Comparison of ENCODE assay signal across 14 cellular contexts in genomic region chr3:58487140-58487886, GRCh38. TPM values are rescaled to one million over a fixed set of nuclear protein-coding genes. Genes with fewer than 3 reads are reported as not detected.
A peak's percentile ranks its signal among the peaks of the same experiment; 100 is the strongest.
DNase-seq lines count a peak whose midpoint lies in the region; ATAC-seq and TF ChIP-seq lines count a peak whose summit lies in the region.
"Had no signal": no experiment of that assay in that cellular context is flagged by ENCODE, and none has a peak within 500 bp of the region (broad histone marks: within the 10 kb centered on the region; RNA-seq: fewer than 3 reads in every experiment).

No MANE protein-coding gene starts in this region.

- no TSS peak for BruUV-seq in PC-3 (replicated peaks; lab: Mats Ljungman, UMichigan)

- POLR2A ChIA-PET in PC-3 (lab: Charles Lee; ENCODE audit: unreplicated experiment) = interaction anchor here (0.5 kb wide), 1 partner anchor 141 kb away, joined by 4 read pairs; no protein-coding TSS in a partner anchor

- H3F3A ChIP-seq in PC-3 (ENCODE audit: low read length, unreplicated experiment) = no peaks in the 10 kb centered on the region

- no peaks in the 10 kb centered on the region for H3K9me3 ChIP-seq in PC-3 (ENCODE audit: low read length)

- H3K4me3 ChIP-seq in PC-3 (ENCODE audit: low read length) (no peak overlapping the region), dorsolateral prefrontal cortex (no peak overlapping the region)

- peaks cover 25% of the 10 kb centered on the region for H3K27me3 Mint-ChIP-seq in neural crest cell (ENCODE audit: low read depth)
- peaks cover 6% of the 10 kb centered on the region for H3K27me3 Mint-ChIP-seq in endothelial cell (ENCODE audit: unreplicated experiment)
- H3K27me3 Mint-ChIP-seq in immature natural killer cell (ENCODE audit: low read depth in 3 of 3) = peaks cover 4 to 11% (median 8%) of the 10 kb centered on the region in 3 donors

- H3K4me1 Mint-ChIP-seq in neural crest cell (peaks cover 5% of the 10 kb centered on the region), endothelial cell (ENCODE audit: unreplicated experiment) (peaks cover 14% of the 10 kb centered on the region), immature natural killer cell (peaks cover 6 to 7% of the 10 kb centered on the region in 2 donors)

- H3K4me3 Mint-ChIP-seq in neural crest cell (peak overlapping the region; percentile 22), endothelial cell (ENCODE audit: unreplicated experiment) (no peak overlapping the region), immature natural killer cell (peak overlapping the region in 1 of 5 donors; percentile 3)
- H3K4me3 Mint-ChIP-seq: activated naive CD4-positive, alpha-beta T cell treated with anti-CD3 and anti-CD28 coated beads for 36 hours; stimulated activated memory B cell treated with anti-CD40 and anti-IgM and Interleukin-4, amounts not matched to agents 10 μg/mL and 1 μg/mL and 100 μg/mL, for 72 hours had no signal

- intact Hi-C loops in PC-3 (cut with micrococcal nuclease) (no loop called here), dorsolateral prefrontal cortex (cut with DNase I) (no loop called here)

- H3K27me3 ChIP-seq in PC-3 (ENCODE audit: low read length) (no peaks in the 10 kb centered on the region), dorsolateral prefrontal cortex (no peaks in the 10 kb centered on the region)

- H3K27ac Mint-ChIP-seq in neural crest cell (ENCODE audit: unreplicated experiment) = no peak overlapping the region
- H3K27ac Mint-ChIP-seq in endothelial cell (ENCODE audit: unreplicated experiment) = no peak overlapping the region
- H3K27ac Mint-ChIP-seq in immature natural killer cell = no peak overlapping the region
- H3K27ac Mint-ChIP-seq: activated naive CD4-positive, alpha-beta T cell treated with anti-CD3 and anti-CD28 coated beads for 36 hours had no signal

- peak overlapping the region; percentile 46 for H3K4me2 ChIP-seq in PC-3 (ENCODE audit: low read length)

- H3K36me3 ChIP-seq in PC-3 (ENCODE audit: low read depth, low read length) = no peaks in the 10 kb centered on the region

- ATAC-seq in PC-3 (peak; percentile 62), HG03432 (IDR thresholded peaks at IDR 0.05; ENCODE audit: unreplicated experiment) (no peak)
- ATAC-seq: stimulated activated memory B cell treated with anti-CD40 and anti-IgM and Interleukin-4, amounts not matched to agents 10 μg/mL and 1 μg/mL and 100 μg/mL, for 72 hours had no signal

- CTCF ChIA-PET in PC-3 (lab: Charles Lee) = no interaction called here

- in situ Hi-C loops in Caki2 (cut with HindIII; ENCODE audit: low pct_unique_long_range_greater_than_20kb, low sequenced_read_pairs) = no loop called here

- no peaks in the 10 kb centered on the region for H4K20me1 ChIP-seq in PC-3 (ENCODE audit: low read length)

- H3K79me2 ChIP-seq in PC-3 (ENCODE audit: low read length) = peaks cover under 1% of the 10 kb centered on the region

- peak; percentile 60 for DNase-seq in Caki2 (ENCODE audit: low read depth)
- DNase-seq in PC-3 = peak; percentile 63
- peak in 8 of 10 donors; percentile 36 to 86 (median 74) for DNase-seq in dorsolateral prefrontal cortex
- DNase-seq in neural crest cell (ENCODE audit: low read depth, low spot score) = no peak
- no peak for DNase-seq in endothelial cell (ENCODE audit: low spot score)
- no peak for DNase-seq in immature natural killer cell
- no peak for DNase-seq in medulla oblongata (ENCODE audit: extremely low spot score)
- DNase-seq: activated naive CD4-positive, alpha-beta T cell treated with anti-CD3 and anti-CD28 coated beads for 36 hours; DMS79 treated with DMSO at 0.1 percent for 48 hours; NCI-H2081; retina had no signal

- H2AFZ ChIP-seq in PC-3 (ENCODE audit: low read length) = peak overlapping the region; percentile 78

- H3K9me2 ChIP-seq in PC-3 (replicated peaks; ENCODE audit: low read length) = no peaks in the 10 kb centered on the region

- H3K4me1 ChIP-seq in PC-3 (ENCODE audit: insufficient read depth, low read length) = peaks cover 18% of the 10 kb centered on the region

- TF ChIP-seq CTCF in PC-3 (conservative IDR thresholded peaks at IDR 0.05; ENCODE audit: low read depth, low read length) = no peak
- TF ChIP-seq CTCF in dorsolateral prefrontal cortex (IDR thresholded peaks at IDR 0.05 in 54 of 56, conservative IDR thresholded peaks at IDR 0.05 in 2 of 56; ENCODE audit: low read depth in 1 of 56, partially characterized antibody in 56 of 56) = no peak
- no peak for TF ChIP-seq CTCF in neural crest cell (conservative IDR thresholded peaks at IDR 0.05)
- no peak for TF ChIP-seq CTCF in endothelial cell (IDR thresholded peaks at IDR 0.05; ENCODE audit: unreplicated experiment)

- H3K27ac ChIP-seq in PC-3 (ENCODE audit: low read length) (peak overlapping the region; percentile 12; the same call in 1 of the 2 replicates), dorsolateral prefrontal cortex (peak overlapping the region in 50 of 59 donors; percentile 19 to 90 (median 62))

- H3K36me3 Mint-ChIP-seq in neural crest cell (ENCODE audit: low read depth) (no peaks in the 10 kb centered on the region), endothelial cell (ENCODE audit: low read depth, unreplicated experiment) (peaks cover 4% of the 10 kb centered on the region), immature natural killer cell (no peaks in the 10 kb centered on the region)
- H3K36me3 Mint-ChIP-seq: stimulated activated memory B cell treated with anti-CD40 and anti-IgM and Interleukin-4, amounts not matched to agents 10 μg/mL and 1 μg/mL and 100 μg/mL, for 72 hours had no signal

- H3K9me3 Mint-ChIP-seq in neural crest cell (no peaks in the 10 kb centered on the region), endothelial cell (ENCODE audit: unreplicated experiment) (no peaks in the 10 kb centered on the region), immature natural killer cell (peaks cover 0 to 2% (median 0%) of the 10 kb centered on the region in 6 donors)
- H3K9me3 Mint-ChIP-seq: activated naive CD4-positive, alpha-beta T cell treated with anti-CD3 and anti-CD28 coated beads for 36 hours; stimulated activated memory B cell treated with anti-CD40 and anti-IgM and Interleukin-4, amounts not matched to agents 10 μg/mL and 1 μg/mL and 100 μg/mL, for 72 hours had no signal

- H3K9ac ChIP-seq in PC-3 (ENCODE audit: low read length) = no peak overlapping the region

RNA-seq across cellular contexts. Expression of gene KCTD6, which starts 4.6 kb away (rescaled TPM):
- 2.7 and 3.5 TPM in 2 replicates for total RNA-seq in Caki2 (2014; rRNA removed; shearing (Covaris generic); ENCODE audit: low replicate concordance)
- total RNA-seq in PC-3 (2014; rRNA removed) = 13.1 and 13.6 TPM in 2 replicates
- total RNA-seq in dorsolateral prefrontal cortex = 10 to 100 TPM; 21.0 to 44.7 (median 30.4) TPM
- 13.5 and 18.2 TPM in 2 replicates for total RNA-seq in neural crest cell
- total RNA-seq in endothelial cell (ENCODE audit: unreplicated experiment) = 11.9 TPM
- polyA plus RNA-seq in immature natural killer cell = 10 to 100 TPM in 2 of 3 donors, 1 to 10 TPM in 1; 8.3 to 12.9 (median 12.4) TPM

RNA-seq across cellular contexts. Expression of gene ACOX2, which starts 49.7 kb away (rescaled TPM):
- total RNA-seq in Caki2 (2014; rRNA removed; shearing (Covaris generic); ENCODE audit: low replicate concordance) = 2.0 TPM in 1 of 2 replicates, not detected in the other
- total RNA-seq in PC-3 (2014; rRNA removed) = 9.8 and 10.8 TPM in 2 replicates
- 10 to 100 TPM in 32 of 120 experiments, 1 to 10 TPM in 88; 2.1 to 21.2 (median 8.1) TPM for total RNA-seq in dorsolateral prefrontal cortex
- 0.98 and 1.0 TPM in 2 replicates for total RNA-seq in neural crest cell
- 1.1 TPM for total RNA-seq in endothelial cell (ENCODE audit: unreplicated experiment)
- polyA plus RNA-seq in immature natural killer cell = not detected
- total RNA-seq: activated naive CD4-positive, alpha-beta T cell treated with anti-CD3 and anti-CD28 coated beads for 36 hours; T-helper 2 cell treated with Interferon-gamma antibody and Interleukin-4, amounts not matched to agents 100 ng/mL and 5 ng/mL, for 36 hours had no signal

RNA-seq across cellular contexts. Expression of gene PDHB, which starts 53.7 kb away (rescaled TPM):
- total RNA-seq in Caki2 (2014; rRNA removed; shearing (Covaris generic); ENCODE audit: low replicate concordance) = 54.8 and 86.1 TPM in 2 replicates
- 103 and 140 TPM in 2 replicates for total RNA-seq in PC-3 (2014; rRNA removed)
- 10 to 100 TPM; 33.2 to 82.3 (median 62.6) TPM for total RNA-seq in dorsolateral prefrontal cortex
- 63.5 and 71.4 TPM in 2 replicates for total RNA-seq in neural crest cell
- 72.8 TPM for total RNA-seq in endothelial cell (ENCODE audit: unreplicated experiment)
- polyA plus RNA-seq in immature natural killer cell = 100 to 1,000 TPM; 101 to 248 (median 113) TPM

Comparison
In these comparisons a context has a peak if more than half of its experiments do, and no peak if none do; other contexts are left out.
1. DNase-seq: peak in Caki2 (single experiment), PC-3 (single experiment) and dorsolateral prefrontal cortex (8 of 10); none in neural crest cell (single experiment), endothelial cell (single experiment), immature natural killer cell (0 of 3) and medulla oblongata (single experiment).